Comparison of ENCODE assay signal across 8 cellular contexts in genomic region chr18:36432880-36433279, GRCh38.
"Had no signal": no experiment of that assay in that cellular context is flagged by ENCODE, and none has a peak within 500 bp of the region (broad histone marks: within the 10 kb centered on the region; RNA-seq: fewer than 3 reads in every experiment).

No MANE protein-coding gene starts in this region.

- FAIRE-seq: H1, H54, HepG2 had no signal

- H3K27ac ChIP-seq: HL-60 had no signal

- H3K4me3 ChIP-seq: GM23338 had no signal

- H2AFZ ChIP-seq: GM23338 had no signal

- DNase-seq: H9, KG1 had no signal

- H3K4me2 ChIP-seq: GM23338 had no signal

- ATAC-seq: GM23338, HCT116, HepG2 had no signal
